ENCODE assay signal across 21 cellular contexts in genomic region chr22:38964989-38965388, GRCh38. TPM values are rescaled to one million over a fixed set of nuclear protein-coding genes. Genes with fewer than 3 reads are reported as not detected.
DNase-seq lines count a peak whose midpoint lies in the region; ATAC-seq and TF ChIP-seq lines count a peak whose summit lies in the region.
"Had no signal": no experiment of that assay in that cellular context is flagged by ENCODE, and none has a peak within 500 bp of the region (broad histone marks: within the 10 kb centered on the region; RNA-seq: fewer than 3 reads in every experiment).

No MANE protein-coding gene starts in this region.

- peaks cover 5% of the 10 kb centered on the region for H3K4me1 Mint-ChIP-seq in activated T-helper 17 cell treated with anti-CD3 and anti-CD28 coated beads, Interleukin-2, amount 50 U/mL, for 72 hours
- H3K4me1 Mint-ChIP-seq: T-cell had no signal

- intact Hi-C loops in thyroid gland (cut with DNase I) = no loop called here

- no peaks in the 10 kb centered on the region for H3K9me3 Mint-ChIP-seq in activated T-helper 17 cell treated with anti-CD3 and anti-CD28 coated beads, Interleukin-2, amount 50 U/mL, for 72 hours
- H3K9me3 Mint-ChIP-seq: T-cell had no signal

- no peaks in the 10 kb centered on the region for H3K27me3 ChIP-seq in thyroid gland

- no peak for ATAC-seq in activated T-helper 17 cell treated with anti-CD3 and anti-CD28 coated beads, Interleukin-2, amount 50 U/mL, for 72 hours (replicated peaks)
- no peak for ATAC-seq in HG02981 (IDR thresholded peaks at IDR 0.05; ENCODE audit: unreplicated experiment)
- ATAC-seq: PC-3, SK-N-SH treated with all-trans-retinoic acid at 6 μM for 48 hours, T-cell had no signal

- H3K36me3 Mint-ChIP-seq in activated T-helper 17 cell treated with anti-CD3 and anti-CD28 coated beads, Interleukin-2, amount 50 U/mL, for 72 hours (ENCODE audit: low read depth) = no peaks in the 10 kb centered on the region
- H3K36me3 Mint-ChIP-seq: T-cell had no signal

- H3K9me3 ChIP-seq in thyroid gland = no peaks in the 10 kb centered on the region

- no peak for TF ChIP-seq POLR2A in thyroid gland (IDR thresholded peaks at IDR 0.05)

- peak; percentile 7 for DNase-seq in COLO668 (lab: John Stamatoyannopoulos, UW; ENCODE audit: unreplicated experiment)
- peak; percentile 50 for DNase-seq in kidney tubule cell (ENCODE audit: low spot score)
- DNase-seq in thyroid gland = peak; percentile 78 to 84
- no peak for DNase-seq in HUDEP-2 (lab: John Stamatoyannopoulos, UW; ENCODE audit: unreplicated experiment in 76 of 76)
- no peak for DNase-seq in NCI-H345 (lab: John Stamatoyannopoulos, UW)
- DNase-seq: COR-L47, DMS153, GF-D8, GM23248, NCI-H1436, NCI-H2029 treated with DMSO at 0.1 percent for 48 hours, NCI-H524 treated with DMSO at 0.1 percent for 48 hours, PC-3, RPMI8226, SHP77 treated with DMSO at 0.1 percent for 48 hours, T-cell had no signal

- peaks cover 0 to 28% of the 10 kb centered on the region in 2 donors for H3K4me1 ChIP-seq in thyroid gland

- no peaks in the 10 kb centered on the region for H3K36me3 ChIP-seq in thyroid gland

- no peak overlapping the region for H3K4me3 Mint-ChIP-seq in activated T-helper 17 cell treated with anti-CD3 and anti-CD28 coated beads, Interleukin-2, amount 50 U/mL, for 72 hours
- H3K4me3 Mint-ChIP-seq: T-cell had no signal

- no peak for TF ChIP-seq CTCF in thyroid gland (IDR thresholded peaks at IDR 0.05)

- H3K27me3 Mint-ChIP-seq in activated T-helper 17 cell treated with anti-CD3 and anti-CD28 coated beads, Interleukin-2, amount 50 U/mL, for 72 hours = peaks cover 4% of the 10 kb centered on the region

- H3K4me3 ChIP-seq in thyroid gland (replicated peaks in 1 of 3) = no peak overlapping the region
- H3K4me3 ChIP-seq: GM23248 had no signal

- peak overlapping the region in 2 of 3 donors; percentile 46 to 78 for H3K27ac ChIP-seq in thyroid gland
- H3K27ac ChIP-seq: C4-2B, GM23248, KMS-11 had no signal

- peak overlapping the region; percentile 50 for H3K27ac Mint-ChIP-seq in activated T-helper 17 cell treated with anti-CD3 and anti-CD28 coated beads, Interleukin-2, amount 50 U/mL, for 72 hours
- H3K27ac Mint-ChIP-seq: T-cell had no signal

- 39 to 55% methylated on average over 4 of the region's 4 CpGs for WGBS in thyroid gland, 2 donors

RNA-seq across cellular contexts. Expression of gene APOBEC3A, which starts 7.6 kb away (rescaled TPM):
- total RNA-seq in activated T-helper 17 cell treated with anti-CD3 and anti-CD28 coated beads, Interleukin-2, amount 50 U/mL, for 72 hours = not detected
- total RNA-seq in thyroid gland = under 1 TPM in 1 of 4 donors, not detected in 3; 0.67 TPM
- total RNA-seq: GM23248, PC-3, T-cell had no signal

RNA-seq across cellular contexts. Expression of gene APOBEC3B, which starts 17.2 kb away (rescaled TPM):
- 10 to 100 TPM in 1 of 2 donors, 1 to 10 TPM in 1; 9.2 to 33.6 TPM for total RNA-seq in activated T-helper 17 cell treated with anti-CD3 and anti-CD28 coated beads, Interleukin-2, amount 50 U/mL, for 72 hours
- total RNA-seq in thyroid gland = 1 to 10 TPM in 3 of 4 donors, not detected in 1; 1.7 to 5.1 (median 2.9) TPM

RNA-seq across cellular contexts. Expression of gene APOBEC3C, which starts 49.1 kb away (rescaled TPM):
- 100 to 1,000 TPM; 115 to 128 TPM for total RNA-seq in activated T-helper 17 cell treated with anti-CD3 and anti-CD28 coated beads, Interleukin-2, amount 50 U/mL, for 72 hours
- total RNA-seq in thyroid gland = 10 to 100 TPM in 1 of 4 donors, 1 to 10 TPM in 3; 8.3 to 14.4 (median 9.0) TPM

RNA-seq across cellular contexts. Expression of gene APOBEC3D, which starts 55.9 kb away (rescaled TPM):
- 10 to 100 TPM; 30.7 to 51.8 TPM for total RNA-seq in activated T-helper 17 cell treated with anti-CD3 and anti-CD28 coated beads, Interleukin-2, amount 50 U/mL, for 72 hours
- total RNA-seq in thyroid gland = 1 to 10 TPM in 2 of 4 donors, under 1 TPM in 1, not detected in 1; 0.89 to 2.7 (median 1.1) TPM

Comparison
In these comparisons a context has a peak if more than half of its experiments do, and no peak if none do; other contexts are left out.
1. DNase-seq: peak in COLO668 (single experiment), kidney tubule cell (single experiment) and thyroid gland (2 of 2); none in HUDEP-2 (0 of 76) and NCI-H345 (single experiment).
2. RNA of gene APOBEC3C, which starts 49.1 kb away (total RNA-seq): 115 to 128 TPM in activated T-helper 17 cell treated with anti-CD3 and anti-CD28 coated beads, Interleukin-2, amount 50 U/mL, for 72 hours; 8.3 to 14.4 TPM in thyroid gland; every median in the first group is over 4 times any median in the second.